In the genomic region with DNA sequence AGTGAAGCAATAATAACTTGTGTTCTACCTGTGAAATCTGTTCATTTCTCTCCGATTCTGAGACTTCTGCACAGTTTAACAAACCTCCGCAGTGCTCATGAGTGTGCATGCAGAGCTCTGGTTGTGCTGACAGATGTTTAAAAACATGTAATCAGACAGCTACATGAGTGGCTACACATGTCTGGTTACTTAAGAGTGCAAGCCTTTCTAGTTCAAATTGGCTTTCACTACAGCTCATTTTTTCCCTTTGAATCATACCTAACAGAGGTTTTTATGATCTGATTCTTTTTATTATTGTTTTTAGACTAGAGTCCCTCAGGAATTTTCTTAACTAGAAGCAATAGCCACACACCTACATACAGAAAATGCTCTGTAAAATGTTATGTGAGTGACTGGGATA, we compare ENCODE assay signal across 18 cellular contexts.
A peak's percentile ranks its signal among the peaks of the same experiment; 100 is the strongest.
DNase-seq lines count a peak whose midpoint lies in the region; ATAC-seq and TF ChIP-seq lines count a peak whose summit lies in the region.
"Had no signal": no experiment of that assay in that cellular context is flagged by ENCODE, and none has a peak within 500 bp of the region (broad histone marks: within the 10 kb centered on the region; RNA-seq: fewer than 3 reads in every experiment).

No MANE protein-coding gene starts in this region.

- H3K27ac ChIP-seq in cardiac muscle cell (no peak overlapping the region), right cardiac atrium (ENCODE audit: low read length) (no peak overlapping the region), SK-N-SH (ENCODE audit: low read depth in 2 of 2, low read length in 1 of 2) (no peak overlapping the region), body of pancreas (no peak overlapping the region)
- H3K27ac ChIP-seq: heart left ventricle, upper lobe of left lung had no signal

- H3K4me3 ChIP-seq in cardiac muscle cell (no peak overlapping the region), right cardiac atrium (ENCODE audit: low read length) (no peak overlapping the region), choroid plexus epithelial cell (ENCODE audit: low read depth, low read length) (no peak overlapping the region), SK-N-SH (ENCODE audit: low read depth in 2 of 2, low read length in 1 of 2) (no peak overlapping the region), body of pancreas (no peak overlapping the region)
- H3K4me3 ChIP-seq: heart left ventricle, upper lobe of left lung had no signal

- no peaks in the 10 kb centered on the region for H3K36me3 ChIP-seq in cardiac muscle cell
- no peaks in the 10 kb centered on the region for H3K36me3 ChIP-seq in SK-N-SH (replicated peaks in 1 of 2; ENCODE audit: control insufficient read depth in 1 of 2, insufficient read depth in 2 of 2, low read length in 1 of 2)
- H3K36me3 ChIP-seq in body of pancreas (replicated peaks in 1 of 2; ENCODE audit: insufficient read depth in 1 of 2, low read depth in 2 of 2) = no peaks in the 10 kb centered on the region
- H3K36me3 ChIP-seq: heart left ventricle, upper lobe of left lung had no signal

- no peak overlapping the region for H2AFZ ChIP-seq in SK-N-SH (ENCODE audit: low read depth)

- no peak for ATAC-seq in right cardiac atrium
- ATAC-seq in body of pancreas = no peak
- ATAC-seq: natural killer cell treated with Interleukin-12 subunit alpha and Interleukin-12 subunit beta and Interleukin-15 and Interleukin-18, amount 100 ng/mL, for 72 hours; Right ventricle myocardium inferior had no signal

- CTCF ChIA-PET in SK-N-SH (lab: Yijun Ruan, JAX) = interaction anchor here (1.1 to 1.9 kb wide), 3 partner anchors 14 to 347 kb away, joined by 4 to 7 read pairs (median 4); no protein-coding TSS in a partner anchor

- TF ChIP-seq RAD21 in SK-N-SH (IDR thresholded peaks at IDR 0.05; ENCODE audit: low read length) = no peak

- no peak for TF ChIP-seq EP300 in SK-N-SH (IDR thresholded peaks at IDR 0.05; ENCODE audit: borderline replicate concordance in 1 of 2, low read depth in 1 of 2, low read length in 1 of 2)

- no peaks in the 10 kb centered on the region for H3F3A ChIP-seq in SK-N-SH (replicated peaks; ENCODE audit: insufficient read depth)

- no peaks in the 10 kb centered on the region for H3K79me2 ChIP-seq in SK-N-SH (ENCODE audit: insufficient read depth)

- H3K4me2 ChIP-seq in SK-N-SH = no peak overlapping the region

- DNase-seq in cardiac muscle cell (ENCODE audit: low read depth in 1 of 2, low spot score in 1 of 2) (peak; percentile 27 to 28), right cardiac atrium (no peak), choroid plexus epithelial cell (ENCODE audit: low read depth) (peak; percentile 77), iris pigment epithelial cell (ENCODE audit: low read depth) (peak; percentile 85), SW 1271 (lab: John Stamatoyannopoulos, UW) (no peak), NAMALWA (ENCODE audit: low spot score) (no peak), SK-N-SH (no peak), body of pancreas (no peak)
- DNase-seq: activated CD4-positive, alpha-beta memory T cell treated with anti-CD3 and anti-CD28 coated beads, Interleukin-2, amount 10 ng/mL, durations not matched to agents 7 days and 5 days; activated T-cell treated with anti-CD3 and anti-CD28 coated beads, Interleukin-2, amount 50 U/mL, for 48 hours; heart left ventricle; mesendoderm; NCI-H146; NCI-H446; stimulated activated naive CD4-positive, alpha-beta T cell treated with Interleukin-2 at 50 U/mL for 16 hours; upper lobe of left lung had no signal

- H4K20me1 ChIP-seq in SK-N-SH (ENCODE audit: insufficient read depth) = no peaks in the 10 kb centered on the region

- WGBS in right cardiac atrium = 50% methylated on average over 2 of the region's 2 CpGs
- WGBS in SK-N-SH (ENCODE audit: low lambda C conversion rate) = 40% methylated on average over 2 of the region's 2 CpGs
- 65 to 86% methylated on average over 2 of the region's 2 CpGs for WGBS in body of pancreas, 2 donors

- H3K9me3 ChIP-seq in cardiac muscle cell (ENCODE audit: low read depth) (no peaks in the 10 kb centered on the region), right cardiac atrium (ENCODE audit: control insufficient read depth, low read length) (no peaks in the 10 kb centered on the region), SK-N-SH (no peaks in the 10 kb centered on the region), body of pancreas (no peaks in the 10 kb centered on the region)
- H3K9me3 ChIP-seq: upper lobe of left lung had no signal

- H3K27me3 ChIP-seq in cardiac muscle cell (no peaks in the 10 kb centered on the region), right cardiac atrium (ENCODE audit: control insufficient read depth, insufficient read depth) (no peaks in the 10 kb centered on the region), SK-N-SH (ENCODE audit: insufficient read depth) (no peaks in the 10 kb centered on the region), body of pancreas (no peaks in the 10 kb centered on the region)
- H3K27me3 ChIP-seq: heart left ventricle, upper lobe of left lung had no signal

- intact Hi-C loops in right cardiac atrium (cut with DNase I) = no loop called here
- intact Hi-C loops in body of pancreas (cut with DNase I) = no loop called here

- POLR2A ChIA-PET in SK-N-SH (lab: Yijun Ruan, JAX) = no interaction called here

- H3K9ac ChIP-seq in SK-N-SH = no peak overlapping the region

- TF ChIP-seq POLR2A in body of pancreas (IDR thresholded peaks at IDR 0.05) = no peak

- H3K9me2 ChIP-seq in SK-N-SH = no peaks in the 10 kb centered on the region

- TF ChIP-seq CTCF in cardiac muscle cell (IDR thresholded peaks at IDR 0.05; ENCODE audit: low read depth, low read length) (no peak), choroid plexus epithelial cell (conservative IDR thresholded peaks at IDR 0.05; ENCODE audit: low read depth, low read length) (no peak), SK-N-SH (IDR thresholded peaks at IDR 0.05) (no peak), body of pancreas (IDR thresholded peaks at IDR 0.05) (no peak)

- H3K4me1 ChIP-seq in cardiac muscle cell (ENCODE audit: low read depth) (no peaks in the 10 kb centered on the region), right cardiac atrium (ENCODE audit: control insufficient read depth, insufficient read depth, low read length) (no peaks in the 10 kb centered on the region), SK-N-SH (ENCODE audit: control insufficient read depth in 1 of 2, insufficient read depth in 2 of 2, low read depth in 1 of 2, low read length in 1 of 2) (no peaks in the 10 kb centered on the region), body of pancreas (no peaks in the 10 kb centered on the region)
- H3K4me1 ChIP-seq: heart left ventricle had no signal

TF ChIP-seq in SK-N-SH, 30 proteins besides CTCF, POLR2A, EP300 and RAD21:
- TF ChIP-seq SMC3 (IDR thresholded peaks at IDR 0.05; ENCODE audit: low read depth, low read length) (no peak), EZH2phosphoT487 (IDR thresholded peaks at IDR 0.05; ENCODE audit: borderline replicate concordance, low read depth) (no peak), REST (IDR thresholded peaks at IDR 0.05; ENCODE audit: low read depth, low read length) (no peak), TCF12 (IDR thresholded peaks at IDR 0.05) (no peak)

Comparison
In these comparisons a context has a peak if more than half of its experiments do, and no peak if none do; other contexts are left out.
1. DNase-seq: peak in cardiac muscle cell (2 of 2), choroid plexus epithelial cell (single experiment) and iris pigment epithelial cell (single experiment); none in right cardiac atrium (0 of 3), SW 1271 (0 of 2), NAMALWA (single experiment), SK-N-SH (single experiment) and body of pancreas (0 of 4).